ENCODE assay signal across 1 cellular context in the genomic region with DNA sequence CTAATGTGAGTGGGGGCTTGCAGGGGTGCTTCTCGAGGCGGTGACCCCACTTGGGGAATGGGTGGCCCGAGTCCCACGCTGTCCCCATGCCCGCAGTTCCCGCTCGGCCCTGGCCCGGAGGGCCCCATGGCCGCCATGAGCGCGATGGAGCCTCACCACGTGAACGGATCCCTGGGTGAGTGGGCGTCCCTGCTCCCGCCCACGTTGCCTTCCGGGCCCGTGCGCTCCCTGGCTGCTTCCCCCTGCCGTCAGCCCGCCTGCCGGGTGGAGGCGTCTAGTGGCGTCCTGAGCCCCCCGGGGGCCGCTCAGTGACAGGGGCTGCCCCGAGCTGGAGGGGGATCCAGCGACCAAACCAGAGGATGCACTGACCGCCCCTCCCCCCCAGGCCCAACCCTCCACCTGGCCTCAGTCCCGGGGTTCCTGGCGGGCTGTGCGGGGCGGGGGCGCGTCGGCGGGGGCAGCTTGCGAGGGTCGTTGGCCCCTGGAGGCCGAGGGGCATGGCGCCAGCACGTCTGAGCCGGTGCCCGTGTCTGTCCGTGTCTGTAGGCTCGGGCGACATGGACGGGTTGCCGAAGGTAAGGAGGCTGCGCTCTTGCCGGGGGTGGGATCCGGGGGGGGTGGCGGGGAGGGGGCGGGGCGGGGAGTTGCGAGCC.
A peak's percentile ranks its signal among the peaks of the same experiment; 100 is the strongest.
TF ChIP-seq lines count a peak whose summit lies in the region.

No MANE protein-coding gene starts in this region.

TF ChIP-seq in K562, 482 proteins besides CTCF, POLR2A, EP300 and RAD21 (continued from another document and continues in another):
- TF ChIP-seq STAT6 (CRISPR knock-in tag; IDR thresholded peaks at IDR 0.05) (no peak), RAD51 (IDR thresholded peaks at IDR 0.05; ENCODE audit: borderline replicate concordance, low read depth) (peak; percentile 54; the same call in 1 of the 2 replicates), ZBTB26 (CRISPR knock-in tag; IDR thresholded peaks at IDR 0.05) (no peak), RHOXF2B (CRISPR knock-in tag; conservative IDR thresholded peaks at IDR 0.05) (no peak), RBM14 (IDR thresholded peaks at IDR 0.05; ENCODE audit: borderline replicate concordance, insufficient read depth, low read depth, low read length) (no peak), EP400 (IDR thresholded peaks at IDR 0.05) (peak; percentile 88; the same call in 1 of the 2 replicates), TCF7 (IDR thresholded peaks at IDR 0.05; ENCODE audit: borderline replicate concordance) (no peak), TGIF2 (CRISPR knock-in tag; IDR thresholded peaks at IDR 0.05) (no peak; the same call in 1 of the 2 replicates), MITF (IDR thresholded peaks at IDR 0.05) (peak; percentile 82), PML (IDR thresholded peaks at IDR 0.05; ENCODE audit: low read length) (peak; percentile 44; the same call in 1 of the 2 replicates), CHD2 (IDR thresholded peaks at IDR 0.05; ENCODE audit: low read depth, low read length) (peak; percentile 45; the same call in 1 of the 2 replicates), CHD7 (IDR thresholded peaks at IDR 0.05; ENCODE audit: low read depth, low read length) (no peak)
- TF ChIP-seq, protein P1, sequence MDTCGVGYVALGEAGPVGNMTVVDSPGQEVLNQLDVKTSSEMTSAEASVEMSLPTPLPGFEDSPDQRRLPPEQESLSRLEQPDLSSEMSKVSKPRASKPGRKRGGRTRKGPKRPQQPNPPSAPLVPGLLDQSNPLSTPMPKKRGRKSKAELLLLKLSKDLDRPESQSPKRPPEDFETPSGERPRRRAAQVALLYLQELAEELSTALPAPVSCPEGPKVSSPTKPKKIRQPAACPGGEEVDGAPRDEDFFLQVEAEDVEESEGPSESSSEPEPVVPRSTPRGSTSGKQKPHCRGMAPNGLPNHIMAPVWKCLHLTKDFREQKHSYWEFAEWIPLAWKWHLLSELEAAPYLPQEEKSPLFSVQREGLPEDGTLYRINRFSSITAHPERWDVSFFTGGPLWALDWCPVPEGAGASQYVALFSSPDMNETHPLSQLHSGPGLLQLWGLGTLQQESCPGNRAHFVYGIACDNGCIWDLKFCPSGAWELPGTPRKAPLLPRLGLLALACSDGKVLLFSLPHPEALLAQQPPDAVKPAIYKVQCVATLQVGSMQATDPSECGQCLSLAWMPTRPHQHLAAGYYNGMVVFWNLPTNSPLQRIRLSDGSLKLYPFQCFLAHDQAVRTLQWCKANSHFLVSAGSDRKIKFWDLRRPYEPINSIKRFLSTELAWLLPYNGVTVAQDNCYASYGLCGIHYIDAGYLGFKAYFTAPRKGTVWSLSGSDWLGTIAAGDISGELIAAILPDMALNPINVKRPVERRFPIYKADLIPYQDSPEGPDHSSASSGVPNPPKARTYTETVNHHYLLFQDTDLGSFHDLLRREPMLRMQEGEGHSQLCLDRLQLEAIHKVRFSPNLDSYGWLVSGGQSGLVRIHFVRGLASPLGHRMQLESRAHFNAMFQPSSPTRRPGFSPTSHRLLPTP (IDR thresholded peaks at IDR 0.05; ENCODE audit: borderline replicate concordance, extremely low read depth, insufficient read length): no peak
- TF ChIP-seq, protein P2, sequence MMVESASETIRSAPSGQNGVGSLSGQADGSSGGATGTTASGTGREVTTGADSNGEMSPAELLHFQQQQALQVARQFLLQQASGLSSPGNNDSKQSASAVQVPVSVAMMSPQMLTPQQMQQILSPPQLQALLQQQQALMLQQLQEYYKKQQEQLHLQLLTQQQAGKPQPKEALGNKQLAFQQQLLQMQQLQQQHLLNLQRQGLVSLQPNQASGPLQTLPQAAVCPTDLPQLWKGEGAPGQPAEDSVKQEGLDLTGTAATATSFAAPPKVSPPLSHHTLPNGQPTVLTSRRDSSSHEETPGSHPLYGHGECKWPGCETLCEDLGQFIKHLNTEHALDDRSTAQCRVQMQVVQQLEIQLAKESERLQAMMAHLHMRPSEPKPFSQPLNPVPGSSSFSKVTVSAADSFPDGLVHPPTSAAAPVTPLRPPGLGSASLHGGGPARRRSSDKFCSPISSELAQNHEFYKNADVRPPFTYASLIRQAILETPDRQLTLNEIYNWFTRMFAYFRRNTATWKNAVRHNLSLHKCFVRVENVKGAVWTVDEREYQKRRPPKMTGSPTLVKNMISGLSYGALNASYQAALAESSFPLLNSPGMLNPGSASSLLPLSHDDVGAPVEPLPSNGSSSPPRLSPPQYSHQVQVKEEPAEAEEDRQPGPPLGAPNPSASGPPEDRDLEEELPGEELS (CRISPR knock-in tag; IDR thresholded peaks at IDR 0.05; ENCODE audit: borderline replicate concordance): 0 out of 2 replicates have a peak, but pooled peaks have one; percentile 68
- TF ChIP-seq, protein P3, sequence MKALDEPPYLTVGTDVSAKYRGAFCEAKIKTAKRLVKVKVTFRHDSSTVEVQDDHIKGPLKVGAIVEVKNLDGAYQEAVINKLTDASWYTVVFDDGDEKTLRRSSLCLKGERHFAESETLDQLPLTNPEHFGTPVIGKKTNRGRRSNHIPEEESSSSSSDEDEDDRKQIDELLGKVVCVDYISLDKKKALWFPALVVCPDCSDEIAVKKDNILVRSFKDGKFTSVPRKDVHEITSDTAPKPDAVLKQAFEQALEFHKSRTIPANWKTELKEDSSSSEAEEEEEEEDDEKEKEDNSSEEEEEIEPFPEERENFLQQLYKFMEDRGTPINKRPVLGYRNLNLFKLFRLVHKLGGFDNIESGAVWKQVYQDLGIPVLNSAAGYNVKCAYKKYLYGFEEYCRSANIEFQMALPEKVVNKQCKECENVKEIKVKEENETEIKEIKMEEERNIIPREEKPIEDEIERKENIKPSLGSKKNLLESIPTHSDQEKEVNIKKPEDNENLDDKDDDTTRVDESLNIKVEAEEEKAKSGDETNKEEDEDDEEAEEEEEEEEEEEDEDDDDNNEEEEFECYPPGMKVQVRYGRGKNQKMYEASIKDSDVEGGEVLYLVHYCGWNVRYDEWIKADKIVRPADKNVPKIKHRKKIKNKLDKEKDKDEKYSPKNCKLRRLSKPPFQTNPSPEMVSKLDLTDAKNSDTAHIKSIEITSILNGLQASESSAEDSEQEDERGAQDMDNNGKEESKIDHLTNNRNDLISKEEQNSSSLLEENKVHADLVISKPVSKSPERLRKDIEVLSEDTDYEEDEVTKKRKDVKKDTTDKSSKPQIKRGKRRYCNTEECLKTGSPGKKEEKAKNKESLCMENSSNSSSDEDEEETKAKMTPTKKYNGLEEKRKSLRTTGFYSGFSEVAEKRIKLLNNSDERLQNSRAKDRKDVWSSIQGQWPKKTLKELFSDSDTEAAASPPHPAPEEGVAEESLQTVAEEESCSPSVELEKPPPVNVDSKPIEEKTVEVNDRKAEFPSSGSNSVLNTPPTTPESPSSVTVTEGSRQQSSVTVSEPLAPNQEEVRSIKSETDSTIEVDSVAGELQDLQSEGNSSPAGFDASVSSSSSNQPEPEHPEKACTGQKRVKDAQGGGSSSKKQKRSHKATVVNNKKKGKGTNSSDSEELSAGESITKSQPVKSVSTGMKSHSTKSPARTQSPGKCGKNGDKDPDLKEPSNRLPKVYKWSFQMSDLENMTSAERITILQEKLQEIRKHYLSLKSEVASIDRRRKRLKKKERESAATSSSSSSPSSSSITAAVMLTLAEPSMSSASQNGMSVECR (CRISPR knock-in tag; IDR thresholded peaks at IDR 0.05): no peak; the same call in 1 of the 2 replicates
